21 cellular contexts compared by ENCODE assay signal in genomic region chr5:149426931-149427330, GRCh38. TPM values are rescaled to one million over a fixed set of nuclear protein-coding genes. Genes with fewer than 3 reads are reported as not detected.
A peak's percentile ranks its signal among the peaks of the same experiment; 100 is the strongest.
DNase-seq lines count a peak whose midpoint lies in the region; TF ChIP-seq lines count a peak whose summit lies in the region.
"Had no signal": no experiment of that assay in that cellular context is flagged by ENCODE, and none has a peak within 500 bp of the region (broad histone marks: within the 10 kb centered on the region; RNA-seq: fewer than 3 reads in every experiment).

No MANE protein-coding gene starts in this region.

- H3K36me3 ChIP-seq in WERI-Rb-1, result peaks cover 2% of the 10 kb centered on the region; the same call in 1 of the 2 replicates
- H3K36me3 ChIP-seq in stomach, result peaks cover 23 to 85% (median 47%) of the 10 kb centered on the region in 4 donors

- intact Hi-C loops in stomach (cut with DNase I; ENCODE audit: low total_unique reads), result loop anchor here (5.0 kb wide), 1 partner anchor 40 kb away; no protein-coding TSS in a partner anchor

- H3K4me1 Mint-ChIP-seq in activated CD4-positive, alpha-beta T cell treated with anti-CD3 and anti-CD28 coated beads, Interleukin-2, amount 10 ng/mL, durations not matched to agents 7 days and 5 days, result peaks cover 22% of the 10 kb centered on the region

- no peaks in the 10 kb centered on the region for H3K9me3 ChIP-seq in WERI-Rb-1 (ENCODE audit: severe bottlenecking)
- no peaks in the 10 kb centered on the region for H3K9me3 ChIP-seq in stomach
- H3K9me3 ChIP-seq: BE2C had no signal

- no peak for TF ChIP-seq EP300 in stomach (IDR thresholded peaks at IDR 0.05)

- no peak overlapping the region for H3K4me3 ChIP-seq in WERI-Rb-1 (ENCODE audit: low read depth, low read length)
- H3K4me3 ChIP-seq in stomach, result no peak overlapping the region

- TF ChIP-seq POLR2A in stomach (IDR thresholded peaks at IDR 0.05), result no peak

- H3K36me3 Mint-ChIP-seq in activated CD4-positive, alpha-beta T cell treated with anti-CD3 and anti-CD28 coated beads, Interleukin-2, amount 10 ng/mL, durations not matched to agents 7 days and 5 days (ENCODE audit: low read depth), result no peaks in the 10 kb centered on the region
- H3K36me3 Mint-ChIP-seq: IgD-negative memory B cell; natural killer cell treated with Interleukin-12 subunit alpha and Interleukin-12 subunit beta and Interleukin-15 and Interleukin-18, amount 100 ng/mL, for 72 hours had no signal

- H3K4me1 ChIP-seq in stomach, result peaks cover 28 to 72% (median 43%) of the 10 kb centered on the region in 4 donors

- no peaks in the 10 kb centered on the region for H3K9me3 Mint-ChIP-seq in activated CD4-positive, alpha-beta T cell treated with anti-CD3 and anti-CD28 coated beads, Interleukin-2, amount 10 ng/mL, durations not matched to agents 7 days and 5 days
- H3K9me3 Mint-ChIP-seq: activated T-cell treated with anti-CD3 and anti-CD28 coated beads, Interleukin-2, amount 50 U/mL, for 72 hours; IgD-negative memory B cell; natural killer cell treated with Interleukin-12 subunit alpha and Interleukin-12 subunit beta and Interleukin-15 and Interleukin-18, amount 100 ng/mL, for 72 hours had no signal

- H3K27me3 ChIP-seq in WERI-Rb-1 (ENCODE audit: insufficient read depth, low read depth, severe bottlenecking) (no peaks in the 10 kb centered on the region), stomach (no peaks in the 10 kb centered on the region)
- H3K27me3 ChIP-seq: BE2C had no signal

- 0 out of 2 replicates have a peak overlapping the region, but pooled peaks have one; percentile 6 for H3K27ac ChIP-seq in WERI-Rb-1
- peak overlapping the region in 4 of 5 donors; percentile 76 to 95 (median 88) for H3K27ac ChIP-seq in stomach

- 74 to 97% (median 91%) methylated on average over 1 to 2 of the region's 2 CpGs for WGBS in stomach, 5 donors

- no peak overlapping the region for H3K27ac Mint-ChIP-seq in activated CD4-positive, alpha-beta T cell treated with anti-CD3 and anti-CD28 coated beads, Interleukin-2, amount 10 ng/mL, durations not matched to agents 7 days and 5 days
- H3K27ac Mint-ChIP-seq: activated T-cell treated with anti-CD3 and anti-CD28 coated beads, Interleukin-2, amount 50 U/mL, for 72 hours; IgD-negative memory B cell; natural killer cell treated with Interleukin-12 subunit alpha and Interleukin-12 subunit beta and Interleukin-15 and Interleukin-18, amount 100 ng/mL, for 72 hours had no signal

- DNase-seq in HCEC 1CT (peak; percentile 20), WERI-Rb-1 (no peak), kidney tubule cell (ENCODE audit: low spot score) (peak; percentile 65), stomach (no peak), NCI-H2107 treated with DMSO at 0.1 percent for 48 hours (lab: John Stamatoyannopoulos, UW; ENCODE audit: unreplicated experiment) (no peak), COLO668 (lab: John Stamatoyannopoulos, UW; ENCODE audit: unreplicated experiment) (no peak), GM10248 (ENCODE audit: extremely low spot score) (no peak)
- DNase-seq in activated CD4-positive, alpha-beta T cell treated with anti-CD3 and anti-CD28 coated beads, Interleukin-2, amount 10 ng/mL, durations not matched to agents 7 days and 5 days, result no peak
- DNase-seq: activated CD4-positive, alpha-beta T cell treated with anti-CD3 and anti-CD28 coated beads, Interleukin-2, amount 50 U/mL, for 4 hours; activated T-cell treated with anti-CD3 and anti-CD28 coated beads, Interleukin-2, amount 50 U/mL, for 72 hours; BE2C; DMS 273 treated with DMSO at 0.1 percent for 48 hours; erythroblast; NCI-H1092 treated with DMSO at 0.1 percent for 48 hours; NCI-H226; NK-92 treated with Interleukin-12 subunit alpha and Interleukin-12 subunit beta, amount 100 ng/mL, for 24 hours; SHP77 treated with DMSO at 0.1 percent for 48 hours; T1000 had no signal

- POLR2A ChIA-PET in activated CD4-positive, alpha-beta T cell treated with anti-CD3 and anti-CD28 coated beads, Interleukin-2, amount 10 ng/mL, durations not matched to agents 7 days and 5 days (lab: Charles Lee), result no interaction called here
- POLR2A ChIA-PET in GM10248 (lab: Yijun Ruan, JAX), result no interaction called here

- CTCF ChIA-PET in activated CD4-positive, alpha-beta T cell treated with anti-CD3 and anti-CD28 coated beads, Interleukin-2, amount 10 ng/mL, durations not matched to agents 7 days and 5 days (lab: Charles Lee), result interaction anchor here (0.6 kb wide), 1 partner anchor 47 kb away, joined by 3 read pairs; no protein-coding TSS in a partner anchor
- CTCF ChIA-PET in GM10248 (lab: Yijun Ruan, JAX), result no interaction called here

- no peak overlapping the region for H3K4me3 Mint-ChIP-seq in activated CD4-positive, alpha-beta T cell treated with anti-CD3 and anti-CD28 coated beads, Interleukin-2, amount 10 ng/mL, durations not matched to agents 7 days and 5 days
- H3K4me3 Mint-ChIP-seq: activated T-cell treated with anti-CD3 and anti-CD28 coated beads, Interleukin-2, amount 50 U/mL, for 72 hours; IgD-negative memory B cell; natural killer cell treated with Interleukin-12 subunit alpha and Interleukin-12 subunit beta and Interleukin-15 and Interleukin-18, amount 100 ng/mL, for 72 hours had no signal

- no peaks in the 10 kb centered on the region for H3K27me3 Mint-ChIP-seq in activated CD4-positive, alpha-beta T cell treated with anti-CD3 and anti-CD28 coated beads, Interleukin-2, amount 10 ng/mL, durations not matched to agents 7 days and 5 days

- no peak for TF ChIP-seq CTCF in WERI-Rb-1 (IDR thresholded peaks at IDR 0.05; ENCODE audit: low read depth, low read length)
- TF ChIP-seq CTCF in stomach (IDR thresholded peaks at IDR 0.05), result no peak
- no peak for TF ChIP-seq CTCF in GM10248 (IDR thresholded peaks at IDR 0.05; ENCODE audit: control extremely low read depth, extremely low read depth, low read depth, missing control alignments)

RNA-seq across cellular contexts. Expression of gene IL17B, which starts 47.8 kb away (rescaled TPM):
- total RNA-seq in stomach, result 10 to 100 TPM in 1 of 5 donors, 1 to 10 TPM in 1, not detected in 3; 1.7 to 31.0 TPM
- polyA plus RNA-seq in stomach, result 1 to 10 TPM in 2 of 3 donors, under 1 TPM in 1; 0.56 to 5.6 (median 1.8) TPM
- total RNA-seq in activated CD4-positive, alpha-beta T cell treated with anti-CD3 and anti-CD28 coated beads, Interleukin-2, amount 10 ng/mL, durations not matched to agents 7 days and 5 days, result not detected
- total RNA-seq: activated T-cell treated with anti-CD3 and anti-CD28 coated beads, Interleukin-2, amount 50 U/mL, for 72 hours; left lobe of liver; natural killer cell treated with Interleukin-12 subunit alpha and Interleukin-12 subunit beta and Interleukin-15 and Interleukin-18, amount 100 ng/mL, for 72 hours had no signal
- polyA plus RNA-seq: IgD-negative memory B cell had no signal

Comparison
In these comparisons a context has a peak if more than half of its experiments do, and no peak if none do; other contexts are left out.
1. DNase-seq: peak in HCEC 1CT (single experiment) and kidney tubule cell (single experiment); none in WERI-Rb-1 (single experiment), stomach (single experiment), NCI-H2107 treated with DMSO at 0.1 percent for 48 hours (single experiment), COLO668 (single experiment), activated CD4-positive, alpha-beta T cell treated with anti-CD3 and anti-CD28 coated beads, Interleukin-2, amount 10 ng/mL, durations not matched to agents 7 days and 5 days (single experiment) and GM10248 (single experiment).